ENCODE assay signal across 8 cellular contexts in the genomic region with DNA sequence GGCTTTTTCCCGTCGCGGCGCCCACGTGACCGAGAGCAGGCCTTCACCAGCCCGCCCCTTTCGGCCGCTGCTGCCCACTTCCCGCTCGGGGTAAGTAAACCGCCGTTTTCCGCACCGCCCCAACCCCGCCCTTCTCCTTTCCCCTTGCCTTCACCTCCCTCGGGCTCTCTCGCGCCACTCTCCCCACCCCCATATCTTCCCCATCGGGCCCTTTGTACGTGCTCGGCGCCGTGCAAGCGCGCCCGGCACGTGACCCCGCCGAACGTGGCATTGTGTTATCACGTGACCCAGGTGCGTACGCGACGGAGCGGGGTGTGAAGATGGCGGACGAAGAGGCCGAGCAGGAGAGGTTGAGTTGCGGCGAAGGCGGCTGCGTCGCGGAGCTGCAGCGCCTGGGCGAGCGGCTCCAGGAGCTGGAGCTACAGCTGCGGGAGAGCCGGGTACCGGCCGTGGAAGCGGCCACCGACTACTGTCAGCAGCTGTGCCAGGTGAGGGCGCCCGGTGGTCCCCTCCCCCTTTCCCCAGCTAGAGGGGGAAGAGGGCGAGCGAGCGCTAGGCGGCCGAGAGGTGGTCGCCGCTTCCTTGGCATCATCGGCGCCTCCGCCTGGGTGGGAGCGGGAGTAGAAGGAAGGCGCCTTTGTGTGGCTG. TPM values are rescaled to one million over a fixed set of nuclear protein-coding genes. Genes with fewer than 3 reads are reported as not detected.
A peak's percentile ranks its signal among the peaks of the same experiment; 100 is the strongest.
DNase-seq lines count a peak whose midpoint lies in the region; ATAC-seq and TF ChIP-seq lines count a peak whose summit lies in the region.

Gene ZNF292 (plus strand): TSS at position 294 of the 648 bp plus-strand sequence. CDS start 27 bp downstream, at position 321.

- intact Hi-C loops in activated B cell treated with CpG ODN at 0.5 μM for 24 hours (cut with micrococcal nuclease): loop anchor here (1.0 to 10.0 kb wide), 15 partner anchors 16 to 1925 kb away; partner anchors contain the start of genes AKIRIN2, ORC3, PNRC1 and RNGTT

- peak within 1 kb of the TSS; percentile 97 for H3K27ac Mint-ChIP-seq in activated B cell treated with CpG ODN at 0.5 μM for 24 hours

- peak within 1 kb of the TSS; percentile 89 for H3K4me3 ChIP-seq in AG04450 (ENCODE audit: low read depth, low read length)

- H3K4me3 Mint-ChIP-seq in activated B cell treated with CpG ODN at 0.5 μM for 24 hours: peak within 1 kb of the TSS; percentile 91

- H3K36me3 Mint-ChIP-seq in activated B cell treated with CpG ODN at 0.5 μM for 24 hours (ENCODE audit: low read depth): peaks cover 25% of the 10 kb centered on the region

- CTCF ChIA-PET in AG04450 (lab: Charles Lee) (interaction anchor here (0.5 kb wide), 1 partner anchor 167 kb away, joined by 5 read pairs; no protein-coding TSS in a partner anchor), activated B cell treated with CpG ODN at 0.5 μM for 24 hours (lab: Charles Lee) (interaction anchor here (1.4 kb wide), 1 partner anchor 16 kb away, joined by 4 read pairs; no protein-coding TSS in a partner anchor)

- H3K9me3 ChIP-seq in AG04450 (ENCODE audit: control insufficient read depth, insufficient read depth, low read length): peaks cover 4% of the 10 kb centered on the region; the same call in 1 of the 2 replicates

- POLR2A ChIA-PET in AG04450 (lab: Yijun Ruan, JAX) (interaction anchor here (1.4 kb wide), 1 partner anchor 15 kb away, joined by 4 read pairs; no protein-coding TSS in a partner anchor), activated B cell treated with CpG ODN at 0.5 μM for 24 hours (lab: Charles Lee) (interaction anchor here (2.5 kb wide), 1 partner anchor 26 kb away, joined by 13 read pairs; no protein-coding TSS in a partner anchor)

- ATAC-seq in GM18907 (IDR thresholded peaks at IDR 0.05; ENCODE audit: unreplicated experiment) (peak; percentile 81), HG03175 (IDR thresholded peaks at IDR 0.05; ENCODE audit: unreplicated experiment) (peak; percentile 78), activated B cell treated with CpG ODN at 0.5 μM for 24 hours (ENCODE audit: low read depth) (peak; percentile 85)

- no peaks in the 10 kb centered on the region for H3K9me3 Mint-ChIP-seq in activated B cell treated with CpG ODN at 0.5 μM for 24 hours

- no peaks in the 10 kb centered on the region for H3K27me3 ChIP-seq in AG04450 (ENCODE audit: control insufficient read depth, insufficient read depth, low read length)

- H3K27ac ChIP-seq in AG04450 (ENCODE audit: low read depth, low read length) (peak within 1 kb of the TSS; percentile 92), caudate nucleus (ENCODE audit: low read depth, low read length) (peak within 1 kb of the TSS; percentile 99)

- H3K4me1 Mint-ChIP-seq in activated B cell treated with CpG ODN at 0.5 μM for 24 hours: peaks cover 59% of the 10 kb centered on the region

- TF ChIP-seq CTCF in AG04450 (IDR thresholded peaks at IDR 0.05; ENCODE audit: low read depth, low read length) (no peak), activated B cell treated with CpG ODN at 0.5 μM for 24 hours (IDR thresholded peaks at IDR 0.05) (no peak)

- peak; percentile 94 for DNase-seq in AG04450 (ENCODE audit: low read depth, low spot score)
- DNase-seq in NCI-H226: peak; percentile 98
- DNase-seq in activated B cell treated with CpG ODN at 0.5 μM for 24 hours: peak; percentile 94
- peak in 60 of 61 donors; percentile 69 to 99 (median 92) for DNase-seq in caudate nucleus (lab: John Stamatoyannopoulos, UW)
- DNase-seq in inferior parietal cortex (ENCODE audit: extremely low spot score): peak; percentile 94
- peak; percentile 93 to 98 for DNase-seq in stimulated activated CD4-positive, alpha-beta T cell treated with anti-CD3 and anti-CD28 coated beads, Interleukin-12 subunit alpha, Interleukin-12 subunit beta, amount 100 ng/mL, for 24 hours (ENCODE audit: low read depth in 2 of 2)

- H3K27me3 Mint-ChIP-seq in activated B cell treated with CpG ODN at 0.5 μM for 24 hours: no peaks in the 10 kb centered on the region

RNA-seq across cellular contexts. Expression of gene ZNF292, which starts in this region (rescaled TPM):
- polyA plus RNA-seq in AG04450 (2011; rRNA removed): 9.5 and 18.0 TPM in 2 replicates
- polyA minus RNA-seq in AG04450 (2011; rRNA and poly(A)+ RNA removed): 27.4 and 45.4 TPM in 2 replicates
- 54.8 and 66.6 TPM in 2 replicates for total RNA-seq in activated B cell treated with CpG ODN at 0.5 μM for 24 hours

Comparison
In these comparisons a context has a peak if more than half of its experiments do, and no peak if none do; other contexts are left out.
1. Peak in every context shown above with its lines: DNase-seq, ATAC-seq, H3K4me3 ChIP-seq and H3K27ac ChIP-seq.